Comparison of ENCODE assay signal across 20 cellular contexts in the genomic region with DNA sequence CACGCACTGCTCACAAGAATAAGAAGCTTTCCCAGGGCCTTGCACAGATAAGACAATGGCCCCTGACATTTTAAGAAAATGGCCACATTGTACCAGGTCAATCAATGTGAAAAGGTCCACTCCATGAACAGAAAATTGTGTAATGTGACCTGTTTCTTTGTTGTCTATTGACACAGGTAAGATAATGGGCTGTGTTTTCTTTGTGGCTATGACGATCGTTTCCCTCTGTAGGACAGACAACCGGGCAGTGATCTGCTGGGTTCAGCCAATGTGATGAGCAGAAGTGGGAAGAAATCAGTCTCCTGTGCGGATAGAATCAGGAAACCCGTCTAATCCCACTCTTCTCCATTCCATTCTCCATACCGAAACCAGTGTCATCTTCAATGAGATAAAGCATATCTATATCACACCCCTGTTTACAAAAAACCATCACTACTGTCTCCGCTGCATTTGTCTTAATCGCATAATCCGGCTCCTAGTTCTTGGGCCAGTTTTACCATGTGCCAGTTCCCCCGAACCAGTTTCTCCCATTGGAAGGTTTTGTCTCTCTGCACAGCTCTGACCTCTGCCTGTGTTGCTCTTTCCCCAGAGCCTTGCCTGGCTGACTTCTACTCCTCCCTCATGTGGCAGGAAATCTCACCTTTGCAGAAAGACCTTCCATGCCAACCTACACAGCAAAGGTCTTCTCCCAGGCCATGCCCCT.
DNase-seq lines count a peak whose midpoint lies in the region; ATAC-seq, FAIRE-seq and TF ChIP-seq lines count a peak whose summit lies in the region.
"Had no signal": no experiment of that assay in that cellular context is flagged by ENCODE, and none has a peak within 500 bp of the region (broad histone marks: within the 10 kb centered on the region; RNA-seq: fewer than 3 reads in every experiment).

No MANE protein-coding gene starts in this region.

- H3K4me3 ChIP-seq in Panc1 (ENCODE audit: low read depth in 2 of 2, low read length in 2 of 2) (no peak overlapping the region), HepG2 (replicated peaks in 1 of 3; ENCODE audit: insufficient read depth in 1 of 3, low read depth in 2 of 3, low read length in 3 of 3) (peak overlapping the region in 1 of 3 experiments; percentile 6; a peak in 1 of 6 replicates)
- H3K4me3 ChIP-seq: psoas muscle, vagina had no signal

- H3K27ac Mint-ChIP-seq in activated CD4-positive, alpha-beta T cell treated with anti-CD3 and anti-CD28 coated beads, Interleukin-2, amount 10 ng/mL, durations not matched to agents 24 days and 14 days: no peak overlapping the region
- peak overlapping the region; percentile 71 for H3K27ac Mint-ChIP-seq in progenitor cell of endocrine pancreas
- H3K27ac Mint-ChIP-seq: activated naive CD8-positive, alpha-beta T cell treated with anti-CD3 and anti-CD28 coated beads for 36 hours had no signal

- no TSS peak for BruUV-seq in Panc1 (replicated peaks; lab: Mats Ljungman, UMichigan)
- no TSS peak for BruUV-seq in HepG2 (replicated peaks; lab: Mats Ljungman, UMichigan)

- peak; percentile 64 for DNase-seq in activated CD4-positive, alpha-beta T cell treated with anti-CD3 and anti-CD28 coated beads, Interleukin-2, amount 10 ng/mL, durations not matched to agents 24 days and 14 days
- DNase-seq in activated CD4-positive, alpha-beta T cell treated with anti-CD3 and anti-CD28 coated beads, Interleukin-2, amount 50 U/mL, for 1 hour: no peak
- DNase-seq in Panc1 (ENCODE audit: low read depth, low spot score): no peak
- peak; percentile 89 for DNase-seq in HepG2 (ENCODE audit: low spot score)
- no peak for DNase-seq in progenitor cell of endocrine pancreas (ENCODE audit: low spot score, unreplicated experiment)
- DNase-seq in NCI-H774 (lab: John Stamatoyannopoulos, UW): no peak
- DNase-seq in DMS114 treated with DMSO at 0.1 percent for 48 hours (lab: John Stamatoyannopoulos, UW; ENCODE audit: unreplicated experiment): no peak
- DNase-seq: ACHN; activated naive CD8-positive, alpha-beta T cell treated with anti-CD3 and anti-CD28 coated beads for 36 hours; NCI-H1694 treated with DMSO at 0.1 percent for 48 hours; NCI-H446; psoas muscle; SHP77; small intestine; stimulated activated CD4-positive, alpha-beta T cell treated with anti-CD3 and anti-CD28 coated beads, Interleukin-4, amount 100 ng/mL, for 1 hour; substantia nigra had no signal

- H3K27me3 ChIP-seq in Panc1 (ENCODE audit: control insufficient read depth, insufficient read depth, low read length): no peaks in the 10 kb centered on the region
- H3K27me3 ChIP-seq in HepG2 (ENCODE audit: control insufficient read depth in 1 of 2, insufficient read depth in 2 of 2, low read length in 2 of 2): no peaks in the 10 kb centered on the region
- H3K27me3 ChIP-seq: vagina had no signal

- CTCF ChIA-PET in Panc1 (lab: Charles Lee) (interaction anchor here (0.5 to 0.9 kb wide), 4 partner anchors 177 to 413 kb away, joined by 3 to 12 read pairs (median 6); no protein-coding TSS in a partner anchor), HepG2 (lab: Yijun Ruan, JAX; ENCODE audit: low intra/inter-chr PET ratio, low total read pairs) (no interaction called here)

- no peaks in the 10 kb centered on the region for H3K27me3 Mint-ChIP-seq in activated CD4-positive, alpha-beta T cell treated with anti-CD3 and anti-CD28 coated beads, Interleukin-2, amount 10 ng/mL, durations not matched to agents 24 days and 14 days
- H3K27me3 Mint-ChIP-seq in progenitor cell of endocrine pancreas: no peaks in the 10 kb centered on the region
- H3K27me3 Mint-ChIP-seq: activated naive CD8-positive, alpha-beta T cell treated with anti-CD3 and anti-CD28 coated beads for 36 hours had no signal

- POLR2A ChIA-PET in Panc1 (lab: Charles Lee) (interaction anchor here (0.6 kb wide), 1 partner anchor 196 kb away, joined by 4 read pairs; no protein-coding TSS in a partner anchor), HepG2 (lab: Yijun Ruan, JAX) (interaction anchor here (1.3 to 2.4 kb wide), 4 partner anchors 13 to 425 kb away, joined by 4 to 12 read pairs (median 4); partner anchors contain the start of genes ATF7IP2 and NUBP1)

- TF ChIP-seq RAD21 in HepG2 (CRISPR knock-in tag; IDR thresholded peaks at IDR 0.05): no peak; the same call in 1 of the 2 replicates

- H3K9me3 ChIP-seq in Panc1 (ENCODE audit: control insufficient read depth, insufficient read depth, low read depth, low read length): no peaks in the 10 kb centered on the region
- no peaks in the 10 kb centered on the region for H3K9me3 ChIP-seq in HepG2 (ENCODE audit: low read length)
- H3K9me3 ChIP-seq: psoas muscle, vagina had no signal

- H3K36me3 ChIP-seq in Panc1 (ENCODE audit: control insufficient read depth, insufficient read depth, low read length) (no peaks in the 10 kb centered on the region), HepG2 (replicated peaks in 1 of 2; ENCODE audit: control insufficient read depth in 1 of 2, insufficient read depth in 2 of 2, low read length in 2 of 2) (no peaks in the 10 kb centered on the region)
- H3K36me3 ChIP-seq: vagina had no signal

- peaks cover 13% of the 10 kb centered on the region for H3K4me1 Mint-ChIP-seq in activated CD4-positive, alpha-beta T cell treated with anti-CD3 and anti-CD28 coated beads, Interleukin-2, amount 10 ng/mL, durations not matched to agents 24 days and 14 days
- peaks cover 42% of the 10 kb centered on the region for H3K4me1 Mint-ChIP-seq in progenitor cell of endocrine pancreas (ENCODE audit: low read depth)

- peaks cover 4% of the 10 kb centered on the region; the same call in 1 of the 2 replicates for H3K4me1 ChIP-seq in Panc1 (ENCODE audit: control insufficient read depth, insufficient read depth, low read length)
- peaks cover 73% of the 10 kb centered on the region for H3K4me1 ChIP-seq in HepG2 (ENCODE audit: insufficient read depth, low read length)
- H3K4me1 ChIP-seq: psoas muscle, vagina had no signal

- peak overlapping the region; percentile 21; the same call in 1 of the 2 replicates for H3K27ac ChIP-seq in Panc1 (ENCODE audit: low read length)
- H3K27ac ChIP-seq in HepG2 (ENCODE audit: extremely low read length, insufficient read depth, low read length): peak overlapping the region; percentile 73
- H3K27ac ChIP-seq: psoas muscle, vagina had no signal

- intact Hi-C loops in activated CD4-positive, alpha-beta T cell treated with anti-CD3 and anti-CD28 coated beads, Interleukin-2, amount 10 ng/mL, durations not matched to agents 24 days and 14 days (cut with micrococcal nuclease): loop anchor here (2.0 kb wide), 1 partner anchor 182 kb away; no protein-coding TSS in a partner anchor
- intact Hi-C loops in Panc1 (cut with micrococcal nuclease; ENCODE audit: unreplicated experiment) (loop anchor here (5.0 to 10.0 kb wide), 2 partner anchors 188 to 416 kb away; no protein-coding TSS in a partner anchor), HepG2 (cut with micrococcal nuclease; ENCODE audit: unreplicated experiment) (loop anchor here (10.0 kb wide), 1 partner anchor 326 kb away; no protein-coding TSS in a partner anchor)

- no peaks in the 10 kb centered on the region for H3K9me3 Mint-ChIP-seq in activated CD4-positive, alpha-beta T cell treated with anti-CD3 and anti-CD28 coated beads, Interleukin-2, amount 10 ng/mL, durations not matched to agents 24 days and 14 days
- H3K9me3 Mint-ChIP-seq in progenitor cell of endocrine pancreas (ENCODE audit: low read depth): peaks cover 7% of the 10 kb centered on the region
- H3K9me3 Mint-ChIP-seq: brain had no signal

- in situ Hi-C loops in Panc1 (cut with HindIII; ENCODE audit: low pct_unique_long_range_greater_than_20kb, low sequenced_read_pairs): no loop called here
- in situ Hi-C loops in HepG2 (cut with HindIII; ENCODE audit: extremely low pct_ligation_motif_present, low pct_unique_long_range_greater_than_20kb): loop anchor here (5.0 kb wide), 1 partner anchor 188 kb away; no protein-coding TSS in a partner anchor

- no peaks in the 10 kb centered on the region for H3K36me3 Mint-ChIP-seq in activated CD4-positive, alpha-beta T cell treated with anti-CD3 and anti-CD28 coated beads, Interleukin-2, amount 10 ng/mL, durations not matched to agents 24 days and 14 days (ENCODE audit: low read depth)
- no peaks in the 10 kb centered on the region for H3K36me3 Mint-ChIP-seq in progenitor cell of endocrine pancreas (ENCODE audit: insufficient read depth)
- H3K36me3 Mint-ChIP-seq: brain had no signal

- TF ChIP-seq CTCF in Panc1 (IDR thresholded peaks at IDR 0.05): no peak
- peak; percentile 13; the same call in 1 of the 2 replicates for TF ChIP-seq CTCF in HepG2 (CRISPR knock-in tag; IDR thresholded peaks at IDR 0.05)
- no peak for TF ChIP-seq CTCF in progenitor cell of endocrine pancreas (IDR thresholded peaks at IDR 0.05; ENCODE audit: unreplicated experiment)

- TF ChIP-seq EP300 in HepG2 (IDR thresholded peaks at IDR 0.05; ENCODE audit: low read depth in 2 of 2, low read length in 2 of 2) (peak; percentile 93 to 96; a peak in 3 of 4 replicates), HepG2 (CRISPR knock-in tag; IDR thresholded peaks at IDR 0.05; ENCODE audit: borderline replicate concordance) (peak; percentile 82)

- peak overlapping the region; percentile 12 for H2AFZ ChIP-seq in HepG2 (ENCODE audit: low read length)

- peak overlapping the region; percentile 56 for H3K4me2 ChIP-seq in HepG2 (ENCODE audit: low read depth, low read length)

- H3K9ac ChIP-seq in HepG2 (ENCODE audit: insufficient read depth, low read depth, low read length): peak overlapping the region; percentile 45

- H3K79me2 ChIP-seq in HepG2 (ENCODE audit: insufficient read depth, low read length): no peaks in the 10 kb centered on the region

- peak in 1 of 2 experiments; percentile 43; a peak in 1 of 4 replicates for TF ChIP-seq POLR2A in HepG2 (IDR thresholded peaks at IDR 0.05; ENCODE audit: insufficient read depth in 1 of 2, low read depth in 2 of 2, low read length in 2 of 2)

- 32% methylated on average over 11 of the region's 11 CpGs for WGBS in HepG2 (ENCODE audit: low lambda C conversion rate)

- peak; percentile 76 for FAIRE-seq in HepG2 (lab: Jason Lieb, UNC)
- FAIRE-seq: islet of Langerhans, small intestine had no signal

- no peaks in the 10 kb centered on the region for H4K20me1 ChIP-seq in HepG2 (ENCODE audit: insufficient read depth, low read length)

- no peak for ATAC-seq in Panc1
- ATAC-seq in HepG2: peak; percentile 77
- no peak for ATAC-seq in GM18873 (IDR thresholded peaks at IDR 0.05; ENCODE audit: low FRiP score, unreplicated experiment)
- ATAC-seq: psoas muscle had no signal

- H3K4me3 Mint-ChIP-seq in activated CD4-positive, alpha-beta T cell treated with anti-CD3 and anti-CD28 coated beads, Interleukin-2, amount 10 ng/mL, durations not matched to agents 24 days and 14 days: no peak overlapping the region
- H3K4me3 Mint-ChIP-seq in progenitor cell of endocrine pancreas (ENCODE audit: low read depth): no peak overlapping the region
- H3K4me3 Mint-ChIP-seq: activated naive CD8-positive, alpha-beta T cell treated with anti-CD3 and anti-CD28 coated beads for 36 hours; brain had no signal

TF ChIP-seq in HepG2, 621 proteins besides CTCF, POLR2A, EP300 and RAD21 (continues in another document):
- TF ChIP-seq SP2 (CRISPR knock-in tag; IDR thresholded peaks at IDR 0.05) (no peak), DPF2 (CRISPR knock-in tag; IDR thresholded peaks at IDR 0.05; ENCODE audit: borderline replicate concordance, low read depth) (peak; percentile 96), YEATS2 (CRISPR knock-in tag; IDR thresholded peaks at IDR 0.05; ENCODE audit: borderline replicate concordance) (peak; percentile 68; the same call in 1 of the 2 replicates), RCOR2 (CRISPR knock-in tag; IDR thresholded peaks at IDR 0.05) (peak; percentile 95)

Comparison
In these comparisons a context has a peak if more than half of its experiments do, and no peak if none do; other contexts are left out.
1. DNase-seq: peak in activated CD4-positive, alpha-beta T cell treated with anti-CD3 and anti-CD28 coated beads, Interleukin-2, amount 10 ng/mL, durations not matched to agents 24 days and 14 days (single experiment) and HepG2 (single experiment); none in activated CD4-positive, alpha-beta T cell treated with anti-CD3 and anti-CD28 coated beads, Interleukin-2, amount 50 U/mL, for 1 hour (single experiment), Panc1 (single experiment), progenitor cell of endocrine pancreas (single experiment), NCI-H774 (single experiment) and DMS114 treated with DMSO at 0.1 percent for 48 hours (single experiment).